In genomic region chr2:198863655-198864054, GRCh38 we compare ENCODE assay signal across 22 cellular contexts.
"Had no signal": no experiment of that assay in that cellular context is flagged by ENCODE, and none has a peak within 500 bp of the region (broad histone marks: within the 10 kb centered on the region; RNA-seq: fewer than 3 reads in every experiment).

No MANE protein-coding gene starts in this region.

- H3K4me3 ChIP-seq: cardiac muscle cell had no signal

- H3K27ac ChIP-seq: brain microvascular endothelial cell, cardiac muscle cell had no signal

- H3K27me3 ChIP-seq: brain microvascular endothelial cell, cardiac muscle cell had no signal

- H3K36me3 ChIP-seq: brain microvascular endothelial cell, cardiac muscle cell had no signal

- ATAC-seq: activated CD8-positive, alpha-beta memory T cell treated with anti-CD3 and anti-CD28 coated beads, Interleukin-2, amount 10 ng/mL, durations not matched to agents 7 days and 5 days; PC-3; WTC11 had no signal

- DNase-seq: activated CD4-positive, alpha-beta T cell treated with anti-CD3 and anti-CD28 coated beads, Interleukin-2, amount 10 ng/mL, durations not matched to agents 24 days and 14 days; activated CD4-positive, alpha-beta T cell treated with anti-CD3 and anti-CD28 coated beads, Interleukin-2, amount 50 U/mL, for 48 hours; activated CD4-positive, CD25-positive, alpha-beta regulatory T cell treated with anti-CD3 and anti-CD28 coated beads, Interleukin-2, amount 50 U/mL, for 72 hours; activated CD8-positive, alpha-beta memory T cell treated with anti-CD3 and anti-CD28 coated beads, Interleukin-2, amount 10 ng/mL, durations not matched to agents 7 days and 5 days; activated gamma-delta T cell; activated naive CD4-positive, alpha-beta T cell treated with anti-CD3 and anti-CD28 coated beads for 36 hours; activated T-cell treated with anti-CD3 and anti-CD28 coated beads, Interleukin-2, amount 50 U/mL, for 24 hours; amygdala; brain microvascular endothelial cell; cerebellar nuclear complex; Kasumi-1; NCI-H1105; NCI-H1436; NCI-H1694 treated with DMSO at 0.1 percent for 48 hours; NCI-H2029 treated with DMSO at 0.1 percent for 48 hours; NCI-H345; NCI-H510A; NCI-H69; PC-3; SHP77 treated with DMSO at 0.1 percent for 48 hours had no signal
